Comparison of ENCODE assay signal across 8 cellular contexts in the genomic region with DNA sequence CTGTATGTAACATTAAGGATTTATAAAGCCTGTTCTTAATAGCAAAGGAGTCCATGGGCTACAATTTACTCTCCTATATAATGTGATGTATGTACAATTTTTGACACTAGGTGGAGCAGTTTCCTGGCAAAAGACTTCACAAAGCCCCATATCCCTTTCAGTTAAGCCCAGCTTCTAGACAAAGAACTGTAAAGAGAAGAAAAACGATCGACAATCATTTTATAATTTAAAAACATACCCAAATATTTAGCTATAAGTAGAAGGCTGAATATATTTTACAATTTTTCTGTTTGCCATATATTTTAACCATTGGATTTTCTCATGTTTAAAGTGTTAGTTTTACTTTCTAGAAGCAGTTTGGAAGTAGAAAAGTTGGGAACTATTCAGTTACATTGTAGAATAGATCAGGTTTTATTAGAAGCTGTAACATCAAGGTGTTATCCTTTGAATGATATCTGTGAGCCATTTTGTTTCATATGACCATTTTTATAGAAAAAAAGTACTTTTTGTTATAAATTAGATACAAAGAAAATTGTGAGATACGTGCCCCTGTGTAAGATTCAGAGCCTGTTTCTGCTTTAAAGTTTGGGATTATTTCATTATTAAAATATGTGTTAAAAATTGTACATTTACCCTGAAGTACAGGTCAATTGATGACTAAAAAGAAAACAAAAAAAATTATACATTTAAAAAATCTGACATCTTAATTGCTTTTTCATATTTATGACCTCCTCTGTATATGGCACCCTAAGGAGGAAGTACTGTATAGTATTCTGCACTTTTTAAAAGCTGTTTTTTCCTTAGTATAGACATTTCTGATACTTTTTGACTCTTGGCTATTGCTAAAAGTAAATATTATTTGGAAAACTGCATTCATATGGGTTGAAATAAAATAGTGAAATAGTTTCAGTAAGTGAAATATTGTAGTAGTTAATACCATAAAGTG. TPM values are rescaled to one million over a fixed set of nuclear protein-coding genes. Genes with fewer than 3 reads are reported as not detected.
DNase-seq lines count a peak whose midpoint lies in the region; ATAC-seq and TF ChIP-seq lines count a peak whose summit lies in the region.

No MANE protein-coding gene starts in this region.

- no peaks in the 10 kb centered on the region for H3K27me3 Mint-ChIP-seq in Calu3 (ENCODE audit: unreplicated experiment)

- TF ChIP-seq CTCF in Calu3 (IDR thresholded peaks at IDR 0.05; ENCODE audit: unreplicated experiment) (peak; percentile 44), lung (IDR thresholded peaks at IDR 0.05; ENCODE audit: control extremely low read depth, extremely low read depth) (peak; percentile 69), thoracic aorta (IDR thresholded peaks at IDR 0.05) (peak; percentile 66)

- 27% methylated on average over 3 of the region's 3 CpGs for WGBS in lung, 2 donors

- no peak overlapping the region for H3K4me3 ChIP-seq in SJSA1
- no peak overlapping the region for H3K4me3 ChIP-seq in lung
- H3K4me3 ChIP-seq in thoracic aorta, result peak overlapping the region; percentile 57

- no peaks in the 10 kb centered on the region for H3K9me3 ChIP-seq in SJSA1 (replicated peaks)
- no peaks in the 10 kb centered on the region for H3K9me3 ChIP-seq in lung (ENCODE audit: control insufficient read depth in 2 of 2, insufficient read depth in 1 of 2, low read length in 1 of 2)
- no peaks in the 10 kb centered on the region for H3K9me3 ChIP-seq in thoracic aorta

- H3K27ac ChIP-seq in SJSA1 (peak overlapping the region; percentile 94), lung (ENCODE audit: low read depth in 1 of 2, low read length in 1 of 2) (no peak overlapping the region), thoracic aorta (peak overlapping the region; percentile 13 to 68)

- H3K4me3 Mint-ChIP-seq in Calu3 (ENCODE audit: low read depth, unreplicated experiment), result peak overlapping the region; percentile 43

- CTCF ChIA-PET in Calu3 (lab: Charles Lee), result interaction anchor here (0.6 to 3.1 kb wide), 9 partner anchors 72 to 105 kb away, joined by 3 to 13 read pairs (median 6); no protein-coding TSS in a partner anchor

- H3K9me3 Mint-ChIP-seq in Calu3 (ENCODE audit: low read depth, unreplicated experiment), result no peaks in the 10 kb centered on the region

- BruUV-seq in Calu3 (replicated peaks; lab: Mats Ljungman, UMichigan), result TSS peak; percentile 96

- peak overlapping the region; percentile 96 for H3K27ac Mint-ChIP-seq in Calu3 (ENCODE audit: unreplicated experiment)

- peaks cover 17% of the 10 kb centered on the region for H3K4me1 Mint-ChIP-seq in Calu3 (ENCODE audit: low read depth, unreplicated experiment)

- peak; percentile 57 for ATAC-seq in GM21619 (IDR thresholded peaks at IDR 0.05; ENCODE audit: unreplicated experiment)
- ATAC-seq in lung (ENCODE audit: insufficient read depth, low FRiP score), result peak; percentile 81
- peak; percentile 70 for ATAC-seq in thoracic aorta (ENCODE audit: insufficient number of reproducible peaks, low FRiP score, low read depth)

- H3K4me1 ChIP-seq in SJSA1 (replicated peaks) (peaks cover 34% of the 10 kb centered on the region), lung (ENCODE audit: control insufficient read depth in 2 of 2, insufficient read depth in 2 of 2, low read length in 2 of 2) (peaks cover 3% of the 10 kb centered on the region in 2 donors), thoracic aorta (ENCODE audit: control insufficient read depth in 1 of 2, low read depth in 2 of 2) (peaks cover 31 to 41% of the 10 kb centered on the region in 2 donors)

- intact Hi-C loops in Calu3 (cut with micrococcal nuclease; ENCODE audit: unreplicated experiment), result loop anchor here (2.0 kb wide), 1 partner anchor 105 kb away; no protein-coding TSS in a partner anchor

- peaks cover 24% of the 10 kb centered on the region for H3K36me3 Mint-ChIP-seq in Calu3 (ENCODE audit: insufficient read depth, unreplicated experiment)

- H3K36me3 ChIP-seq in SJSA1 (peaks cover 10% of the 10 kb centered on the region), lung (ENCODE audit: control insufficient read depth in 2 of 2, insufficient read depth in 2 of 2, low read length in 2 of 2) (peaks cover 0 to 2% of the 10 kb centered on the region in 2 donors), thoracic aorta (no peaks in the 10 kb centered on the region)

- DNase-seq in Calu3, result peak; percentile 21
- DNase-seq in NCI-H1417 (lab: John Stamatoyannopoulos, UW), result peak; percentile 43 to 91 (median 67)
- DNase-seq in SJSA1 (ENCODE audit: low read depth in 1 of 2, low spot score in 2 of 2), result peak in 1 of 2 experiments; percentile 91
- peak; percentile 95 for DNase-seq in dermis blood vessel endothelial cell
- no peak for DNase-seq in lung (ENCODE audit: low spot score)
- no peak for DNase-seq in thoracic aorta (ENCODE audit: low spot score)
- no peak for DNase-seq in stimulated activated CD4-positive, alpha-beta T cell treated with anti-CD3 and anti-CD28 coated beads, Interleukin-2, amount 100 ng/mL, for 24 hours

- H3K27me3 ChIP-seq in SJSA1 (replicated peaks), result no peaks in the 10 kb centered on the region
- no peaks in the 10 kb centered on the region for H3K27me3 ChIP-seq in lung (ENCODE audit: control insufficient read depth, insufficient read depth)
- no peaks in the 10 kb centered on the region for H3K27me3 ChIP-seq in thoracic aorta (replicated peaks; ENCODE audit: insufficient read depth)

RNA-seq across cellular contexts. Expression of a gene that starts 46.3 kb away (rescaled TPM):
- total RNA-seq in Calu3 (2022) (306 and 315 TPM in 2 replicates), dermis blood vessel endothelial cell (141 and 209 TPM in 2 replicates), lung (100 to 1,000 TPM; 145 to 249 TPM), thoracic aorta (100 to 1,000 TPM; 183 to 728 TPM)
- total RNA-seq in SJSA1 (2014; rRNA removed; shearing (Covaris generic)), result 203 and 228 TPM in 2 replicates
- 100 to 1,000 TPM in 1 of 2 donors, 10 to 100 TPM in 1; 92.5 to 170 TPM for polyA plus RNA-seq in lung

RNA-seq across cellular contexts. Expression of a gene that starts 46.6 kb away (rescaled TPM):
- total RNA-seq in Calu3 (2022), result 29.8 and 32.3 TPM in 2 replicates
- total RNA-seq in SJSA1 (2014; rRNA removed; shearing (Covaris generic)), result 40.5 and 45.3 TPM in 2 replicates
- total RNA-seq in dermis blood vessel endothelial cell, result 28.2 and 36.6 TPM in 2 replicates
- 10 to 100 TPM; 10.5 to 17.8 TPM for total RNA-seq in lung
- 10 to 100 TPM; 40.4 to 66.0 TPM for polyA plus RNA-seq in lung
- total RNA-seq in thoracic aorta, result 10 to 100 TPM in 1 of 2 donors, 1 to 10 TPM in 1; 8.9 to 30.0 TPM

Comparison
In these comparisons a context has a peak if more than half of its experiments do, and no peak if none do; other contexts are left out.
1. DNase-seq: peak in Calu3 (single experiment), NCI-H1417 (3 of 3) and dermis blood vessel endothelial cell (single experiment); none in lung (single experiment), thoracic aorta (single experiment) and stimulated activated CD4-positive, alpha-beta T cell treated with anti-CD3 and anti-CD28 coated beads, Interleukin-2, amount 100 ng/mL, for 24 hours (0 of 2).
2. H3K27ac ChIP-seq: peak in SJSA1 (single experiment) and thoracic aorta (2 of 2); none in lung (0 of 2).
3. Peak in every context shown above with its lines, with median percentiles within 50 percentile points of each other: CTCF ChIP-seq and ATAC-seq.